In the genomic region with DNA sequence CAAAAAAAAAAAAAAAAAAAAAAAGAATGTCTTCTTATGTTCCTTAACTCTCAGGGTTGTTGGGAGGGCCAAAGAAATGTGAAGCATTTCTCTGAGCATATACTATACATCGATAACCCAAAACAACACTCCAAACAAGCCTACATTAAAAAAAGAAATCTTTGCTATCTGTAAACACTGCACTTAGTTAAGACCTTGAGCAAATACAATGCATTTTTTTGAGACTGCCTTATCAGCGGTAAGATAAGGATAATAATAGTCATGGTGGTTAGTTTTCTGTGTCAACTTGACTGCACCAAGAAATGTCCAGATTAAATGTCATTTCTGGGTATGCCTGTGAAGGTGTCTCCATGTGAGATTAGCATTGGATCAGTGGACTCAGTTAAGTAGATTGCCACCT, we compare ENCODE assay signal across 5 cellular contexts.
"Had no signal": no experiment of that assay in that cellular context is flagged by ENCODE, and none has a peak within 500 bp of the region (broad histone marks: within the 10 kb centered on the region; RNA-seq: fewer than 3 reads in every experiment).

No MANE protein-coding gene starts in this region.

- H3K36me3 Mint-ChIP-seq: IgD-negative memory B cell had no signal

- H3K4me3 Mint-ChIP-seq: GM23338, H9, IgD-negative memory B cell had no signal

- H3K4me1 Mint-ChIP-seq: IgD-negative memory B cell had no signal

- H3K4me2 ChIP-seq: GM23338 had no signal

- H3K27ac Mint-ChIP-seq: GM23338, H9, IgD-negative memory B cell had no signal

- H3K27me3 Mint-ChIP-seq: IgD-negative memory B cell had no signal

- H3K4me3 ChIP-seq: GM23338 had no signal

- H3K9me3 Mint-ChIP-seq: H9 had no signal

- DNase-seq: H9, HCEC 1CT, KBM-7 had no signal
